ENCODE assay signal across 20 cellular contexts in the genomic region with DNA sequence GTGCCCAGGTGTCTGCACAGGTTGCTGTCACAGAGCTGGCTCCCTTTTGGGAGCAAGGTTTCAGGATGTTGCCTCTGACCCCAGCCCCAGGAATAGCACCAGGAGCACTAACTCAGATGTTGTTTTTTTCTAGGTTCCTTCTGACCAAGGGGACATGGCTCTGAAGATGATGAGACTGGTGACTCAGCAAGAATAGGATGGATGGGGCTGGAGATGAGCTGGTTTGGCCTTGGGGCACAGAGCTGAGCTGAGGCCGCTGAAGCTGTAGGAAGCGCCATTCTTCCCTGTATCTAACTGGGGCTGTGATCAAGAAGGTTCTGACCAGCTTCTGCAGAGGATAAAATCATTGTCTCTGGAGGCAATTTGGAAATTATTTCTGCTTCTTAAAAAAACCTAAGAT. TPM values are rescaled to one million over a fixed set of nuclear protein-coding genes. Genes with fewer than 3 reads are reported as not detected.
A peak's percentile ranks its signal among the peaks of the same experiment; 100 is the strongest.
DNase-seq lines count a peak whose midpoint lies in the region; ATAC-seq and TF ChIP-seq lines count a peak whose summit lies in the region.
"Had no signal": no experiment of that assay in that cellular context is flagged by ENCODE, and none has a peak within 500 bp of the region (broad histone marks: within the 10 kb centered on the region; RNA-seq: fewer than 3 reads in every experiment).

No MANE protein-coding gene starts in this region.

- ATAC-seq in body of pancreas (no peak), GM18511 (IDR thresholded peaks at IDR 0.05; ENCODE audit: unreplicated experiment) (no peak), HG02610 (IDR thresholded peaks at IDR 0.05; ENCODE audit: unreplicated experiment) (no peak)
- ATAC-seq: HCT116; stimulated activated naive CD8-positive, alpha-beta T cell treated with anti-CD3 and anti-CD28 coated beads, Interleukin-15, amount 100 ng/mL, for 72 hours had no signal

- H3K4me3 ChIP-seq in NB4 (ENCODE audit: low read depth, low read length) (no peak overlapping the region), adrenal gland (no peak overlapping the region), body of pancreas (no peak overlapping the region)
- H3K4me3 ChIP-seq: cardiac muscle cell, transverse colon had no signal

- H3K4me1 ChIP-seq in adrenal gland (replicated peaks in 1 of 2) (peaks cover 0 to 8% of the 10 kb centered on the region in 2 donors), body of pancreas (peaks cover 7% of the 10 kb centered on the region)

- intact Hi-C loops in adrenal gland (cut with DNase I): no loop called here
- intact Hi-C loops in body of pancreas (cut with DNase I): no loop called here

- peak overlapping the region in 1 of 5 donors; percentile 51 for H3K27ac ChIP-seq in adrenal gland
- H3K27ac ChIP-seq in body of pancreas: no peak overlapping the region
- H3K27ac ChIP-seq: cardiac muscle cell, transverse colon had no signal

- TF ChIP-seq CTCF in NB4 (IDR thresholded peaks at IDR 0.05; ENCODE audit: low read depth, low read length) (no peak), adrenal gland (IDR thresholded peaks at IDR 0.05) (no peak), body of pancreas (IDR thresholded peaks at IDR 0.05) (no peak)

- H3K9me3 ChIP-seq in adrenal gland (replicated peaks in 1 of 3): no peaks in the 10 kb centered on the region
- H3K9me3 ChIP-seq in body of pancreas: no peaks in the 10 kb centered on the region
- H3K9me3 ChIP-seq: transverse colon had no signal

- 40 to 78% (median 50%) methylated on average over 2 of the region's 2 CpGs for WGBS in adrenal gland, 4 donors
- WGBS in body of pancreas, 2 donors: 94 to 97% methylated on average over 2 of the region's 2 CpGs

- peak; percentile 10 for DNase-seq in SKM-1 treated with dmso at 0.1 percent for 144 hours (lab: John Stamatoyannopoulos, UW; ENCODE audit: unreplicated experiment)
- DNase-seq in SKM-1 (lab: John Stamatoyannopoulos, UW; ENCODE audit: unreplicated experiment): no peak
- peak; percentile 81 for DNase-seq in NB4 (ENCODE audit: low read depth)
- DNase-seq in adrenal gland: peak; percentile 44 to 68 (median 59)
- peak; percentile 32 for DNase-seq in ureter (ENCODE audit: low spot score)
- no peak for DNase-seq in body of pancreas
- DNase-seq: 8988T; activated CD4-positive, alpha-beta T cell treated with anti-CD3 and anti-CD28 coated beads for 48 hours; activated CD8-positive, alpha-beta memory T cell treated with anti-CD3 and anti-CD28 coated beads, Interleukin-2, amount 50 U/mL, for 48 hours; activated effector memory CD4-positive, alpha-beta T cell treated with anti-CD3 and anti-CD28 coated beads, Interleukin-2, amount 50 U/mL, for 16 hours; kidney glomerular epithelial cell; NCI-H1417; NCI-H524; stimulated activated naive CD8-positive, alpha-beta T cell treated with anti-CD3 and anti-CD28 coated beads, Interleukin-15, amount 100 ng/mL, for 72 hours; T1000; transverse colon had no signal

- no peak for TF ChIP-seq POLR2A in NB4 (IDR thresholded peaks at IDR 0.05; ENCODE audit: extremely low read depth, insufficient read length)
- TF ChIP-seq POLR2A in adrenal gland (IDR thresholded peaks at IDR 0.05): no peak
- no peak for TF ChIP-seq POLR2A in body of pancreas (IDR thresholded peaks at IDR 0.05)

- H3K36me3 ChIP-seq in adrenal gland (replicated peaks in 1 of 2): peaks cover 0 to 37% of the 10 kb centered on the region in 2 donors
- no peaks in the 10 kb centered on the region for H3K36me3 ChIP-seq in body of pancreas (replicated peaks in 1 of 2; ENCODE audit: insufficient read depth in 1 of 2, low read depth in 2 of 2)
- H3K36me3 ChIP-seq: cardiac muscle cell had no signal

- H3K27me3 ChIP-seq in adrenal gland: no peaks in the 10 kb centered on the region
- H3K27me3 ChIP-seq in body of pancreas: no peaks in the 10 kb centered on the region
- H3K27me3 ChIP-seq: cardiac muscle cell, transverse colon had no signal

RNA-seq across cellular contexts. Expression of a gene that starts 28.1 kb away (rescaled TPM):
- total RNA-seq in adrenal gland (100 to 1,000 TPM; 194 to 328 (median 229) TPM), ureter (79.6 TPM), body of pancreas (10 to 100 TPM; 27.0 to 57.7 TPM)
- 100 to 1,000 TPM; 206 to 408 (median 334) TPM for polyA plus RNA-seq in adrenal gland

RNA-seq across cellular contexts. Expression of a gene that starts 45.2 kb away (rescaled TPM):
- total RNA-seq in adrenal gland (10 to 100 TPM in 3 of 8 donors, 1 to 10 TPM in 5; 4.3 to 13.2 (median 9.0) TPM), ureter (17.9 TPM), body of pancreas (1 to 10 TPM; 4.6 to 7.8 TPM)
- 10 to 100 TPM in 1 of 3 donors, 1 to 10 TPM in 2; 6.3 to 14.8 (median 8.4) TPM for polyA plus RNA-seq in adrenal gland

Comparison
In these comparisons a context has a peak if more than half of its experiments do, and no peak if none do; other contexts are left out.
1. DNase-seq: peak in SKM-1 treated with dmso at 0.1 percent for 144 hours (single experiment), NB4 (single experiment), adrenal gland (7 of 7) and ureter (single experiment); none in SKM-1 (single experiment) and body of pancreas (0 of 4).